ENCODE assay signal across 10 cellular contexts in the genomic region with DNA sequence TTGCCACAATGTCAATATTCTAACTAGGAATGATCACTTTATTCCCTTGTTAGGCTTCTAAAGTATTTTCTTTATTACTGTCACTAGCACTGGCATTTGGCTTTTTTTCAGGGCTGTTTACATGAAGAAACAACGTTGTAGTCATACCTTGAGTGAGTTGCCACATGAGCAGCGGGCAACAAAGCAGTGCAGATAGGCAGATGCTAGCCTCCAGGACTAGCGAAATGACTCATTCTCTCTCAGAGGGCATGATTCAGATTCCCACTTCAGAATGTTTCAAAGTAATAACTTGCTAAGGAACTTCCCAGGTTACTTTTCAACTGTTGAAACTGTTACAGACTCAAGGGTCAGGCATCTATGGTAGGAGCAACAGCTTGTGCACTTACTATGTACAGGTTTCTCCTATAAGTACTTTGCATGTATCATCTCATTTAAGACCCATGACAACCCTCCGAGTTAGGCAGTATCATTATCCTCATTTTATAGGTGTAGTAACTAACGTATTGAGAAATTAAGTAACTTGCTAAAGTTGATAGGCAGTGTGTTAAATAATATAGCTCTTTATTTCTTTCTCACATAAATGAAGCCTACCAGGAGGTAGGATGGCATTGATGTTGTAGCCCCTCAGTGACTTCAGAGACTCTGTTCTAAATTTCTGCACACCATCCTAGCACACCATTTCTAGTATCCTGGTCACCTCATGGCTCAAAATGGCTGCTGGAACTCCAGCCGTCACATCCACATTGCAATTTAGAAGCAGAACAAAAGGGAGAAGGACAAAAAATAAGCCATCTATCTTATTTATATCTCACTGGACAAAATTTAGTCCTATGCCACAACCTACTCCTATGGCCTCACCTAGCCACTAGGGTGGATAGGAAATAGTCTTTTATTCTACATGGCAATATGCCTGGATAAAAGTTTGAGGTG.
DNase-seq lines count a peak whose midpoint lies in the region; ATAC-seq and TF ChIP-seq lines count a peak whose summit lies in the region.
"Had no signal": no experiment of that assay in that cellular context is flagged by ENCODE, and none has a peak within 500 bp of the region (broad histone marks: within the 10 kb centered on the region; RNA-seq: fewer than 3 reads in every experiment).

No MANE protein-coding gene starts in this region.

- H3K4me1 Mint-ChIP-seq in T-helper 17 cell = peaks cover 20% of the 10 kb centered on the region

- DNase-seq in AG08395 (ENCODE audit: low spot score) = peak; percentile 17
- peak; percentile 53 for DNase-seq in RPMI7951 (ENCODE audit: low read depth)
- DNase-seq in epithelial cell of esophagus (ENCODE audit: low read depth) = peak; percentile 98
- DNase-seq in NCI-H146 treated with DMSO at 0.1 percent for 48 hours (lab: John Stamatoyannopoulos, UW; ENCODE audit: unreplicated experiment) = no peak
- DNase-seq in activated gamma-delta T cell treated with Interleukin-2 at 50 U/mL for 16 hours = no peak
- DNase-seq in T-helper 17 cell = no peak
- DNase-seq in HuH-7.5 (ENCODE audit: low spot score) = no peak
- DNase-seq: activated naive CD8-positive, alpha-beta T cell treated with anti-CD3 and anti-CD28 coated beads, Interleukin-2, amount 10 ng/mL, durations not matched to agents 7 days and 5 days; Caco-2 had no signal

- H3K27ac Mint-ChIP-seq in T-helper 17 cell = no peak overlapping the region
- H3K27ac Mint-ChIP-seq: activated naive CD8-positive, alpha-beta T cell treated with anti-CD3 and anti-CD28 coated beads, Interleukin-2, amount 10 ng/mL, durations not matched to agents 7 days and 5 days had no signal

- TF ChIP-seq CTCF in epithelial cell of esophagus (IDR thresholded peaks at IDR 0.05; ENCODE audit: insufficient read depth, low read depth, low read length, missing control alignments) = no peak

- ATAC-seq in GM21529 (IDR thresholded peaks at IDR 0.05; ENCODE audit: unreplicated experiment) (peak; percentile 81), T-helper 17 cell (no peak)

- H3K4me3 Mint-ChIP-seq in T-helper 17 cell = no peak overlapping the region
- H3K4me3 Mint-ChIP-seq: activated naive CD8-positive, alpha-beta T cell treated with anti-CD3 and anti-CD28 coated beads, Interleukin-2, amount 10 ng/mL, durations not matched to agents 7 days and 5 days had no signal

- no peak overlapping the region for H3K4me3 ChIP-seq in epithelial cell of esophagus (ENCODE audit: low read length)

- no peaks in the 10 kb centered on the region for H3K36me3 Mint-ChIP-seq in T-helper 17 cell (ENCODE audit: low read depth)

- no peaks in the 10 kb centered on the region for H3K9me3 ChIP-seq in T-helper 17 cell (ENCODE audit: control insufficient read depth, low read length, poor library complexity, severe bottlenecking)
- H3K9me3 ChIP-seq: Caco-2 had no signal

- H3K27me3 Mint-ChIP-seq in T-helper 17 cell = no peaks in the 10 kb centered on the region
- H3K27me3 Mint-ChIP-seq: activated naive CD8-positive, alpha-beta T cell treated with anti-CD3 and anti-CD28 coated beads, Interleukin-2, amount 10 ng/mL, durations not matched to agents 7 days and 5 days had no signal

Comparison
In these comparisons a context has a peak if more than half of its experiments do, and no peak if none do; other contexts are left out.
1. DNase-seq: peak in AG08395 (single experiment), RPMI7951 (single experiment) and epithelial cell of esophagus (single experiment); none in NCI-H146 treated with DMSO at 0.1 percent for 48 hours (single experiment), activated gamma-delta T cell treated with Interleukin-2 at 50 U/mL for 16 hours (single experiment), T-helper 17 cell (0 of 3) and HuH-7.5 (single experiment).